Comparison of ENCODE assay signal across 23 cellular contexts in genomic region chr12:129973236-129973961, GRCh38.
"Had no signal": no experiment of that assay in that cellular context is flagged by ENCODE, and none has a peak within 500 bp of the region (broad histone marks: within the 10 kb centered on the region; RNA-seq: fewer than 3 reads in every experiment).

No MANE protein-coding gene starts in this region.

- H3K27ac ChIP-seq: HL-60, SJSA1, SK-N-MC had no signal

- H3K4me1 ChIP-seq: SJSA1 had no signal

- H3K9me3 ChIP-seq: SJSA1 had no signal

- FAIRE-seq: HTR-8/SVneo, RCC 7860 had no signal

- H3K36me3 ChIP-seq: SJSA1 had no signal

- DNase-seq: KBM-7, MV-4-11, NCI-H1048, NCI-H1105 treated with DMSO at 0.1 percent for 48 hours, NCI-H1436, NCI-H187, NCI-H2029, NCI-H2081 treated with DMSO at 0.1 percent for 48 hours, NCI-H2171, NCI-H226, NCI-H446, NCI-H510A, NCI-H524 treated with DMSO at 0.1 percent for 48 hours, NCI-H69, NCI-H774, Right ventricle myocardium superior, RPMI8226, SIG-M5 had no signal

- H3K27me3 ChIP-seq: SJSA1 had no signal

- H3K4me3 ChIP-seq: SJSA1, SK-N-MC had no signal
